ENCODE assay signal across 13 cellular contexts in genomic region chr17:10061131-10061581, GRCh38.
A peak's percentile ranks its signal among the peaks of the same experiment; 100 is the strongest.
DNase-seq lines count a peak whose midpoint lies in the region; ATAC-seq and TF ChIP-seq lines count a peak whose summit lies in the region.
"Had no signal": no experiment of that assay in that cellular context is flagged by ENCODE, and none has a peak within 500 bp of the region (broad histone marks: within the 10 kb centered on the region; RNA-seq: fewer than 3 reads in every experiment).

No MANE protein-coding gene starts in this region.

- peak overlapping the region; percentile 72 to 87 (median 83); a peak in 21 of 22 replicates for H3K9ac ChIP-seq in BLaER1 treated with 17β-estradiol and CSF1 and Interleukin-3, amounts not matched to agents 10 nM and 100 nM
- no peak overlapping the region for H3K9ac ChIP-seq in rectal smooth muscle tissue (ENCODE audit: low read length)

- H3K27me3 ChIP-seq in BLaER1 treated with 17β-estradiol and CSF1 and Interleukin-3, amounts not matched to agents 10 nM and 100 nM = no peaks in the 10 kb centered on the region
- H3K27me3 ChIP-seq in rectal smooth muscle tissue (ENCODE audit: control insufficient read depth, insufficient read depth, low read length) = no peaks in the 10 kb centered on the region
- H3K27me3 ChIP-seq: ovary had no signal

- peaks cover 0 to 15% (median 0%) of the 10 kb centered on the region in 11 experiments; a peak in 2 of 22 replicates for H4K20me1 ChIP-seq in BLaER1 treated with 17β-estradiol and CSF1 and Interleukin-3, amounts not matched to agents 10 nM and 100 nM

- H3K4me2 ChIP-seq in BLaER1 treated with 17β-estradiol and CSF1 and Interleukin-3, amounts not matched to agents 10 nM and 100 nM = peak overlapping the region; percentile 86 to 95 (median 92)
- H3K4me2 ChIP-seq: GM23338 had no signal

- intact Hi-C loops in activated B cell treated with CpG ODN at 0.5 μM for 24 hours (cut with micrococcal nuclease) (loop anchor here (5.0 kb wide), 1 partner anchor 74 kb away; no protein-coding TSS in a partner anchor), cardiac septum (cut with DNase I) (no loop called here)

- ATAC-seq in activated B cell treated with CpG ODN at 0.5 μM for 24 hours (ENCODE audit: low read depth) = no peak
- ATAC-seq in HG02870 (IDR thresholded peaks at IDR 0.05; ENCODE audit: unreplicated experiment) = no peak
- no peak for ATAC-seq in HG03565 (IDR thresholded peaks at IDR 0.05; ENCODE audit: unreplicated experiment)
- ATAC-seq: activated CD8-positive, alpha-beta memory T cell treated with anti-CD3 and anti-CD28 coated beads, Interleukin-2, amount 10 ng/mL, durations not matched to agents 7 days and 5 days; activated naive CD8-positive, alpha-beta T cell treated with anti-CD3 and anti-CD28 coated beads, Interleukin-2, amount 50 U/mL, for 24 hours; GM23338 had no signal

- H3K4me1 ChIP-seq in BLaER1 treated with 17β-estradiol and CSF1 and Interleukin-3, amounts not matched to agents 10 nM and 100 nM = peaks cover 68 to 94% (median 85%) of the 10 kb centered on the region in 10 experiments
- H3K4me1 ChIP-seq in rectal smooth muscle tissue (ENCODE audit: control insufficient read depth, insufficient read depth, low read length) = peaks cover 8% of the 10 kb centered on the region

- H3K9me3 ChIP-seq in BLaER1 treated with 17β-estradiol and CSF1 and Interleukin-3, amounts not matched to agents 10 nM and 100 nM (replicated peaks in 1 of 11) = peaks cover 14 to 30% (median 22%) of the 10 kb centered on the region in 11 experiments
- H3K9me3 ChIP-seq: ovary had no signal

- H3K36me3 Mint-ChIP-seq in activated B cell treated with CpG ODN at 0.5 μM for 24 hours (ENCODE audit: low read depth) = no peaks in the 10 kb centered on the region
- H3K36me3 Mint-ChIP-seq: activated CD8-positive, alpha-beta memory T cell treated with anti-CD3 and anti-CD28 coated beads, Interleukin-2, amount 10 ng/mL, durations not matched to agents 7 days and 5 days had no signal

- H3K4me1 Mint-ChIP-seq in activated B cell treated with CpG ODN at 0.5 μM for 24 hours = peaks cover 63% of the 10 kb centered on the region

- H3K27ac ChIP-seq in BLaER1 treated with 17β-estradiol and CSF1 and Interleukin-3, amounts not matched to agents 10 nM and 100 nM = peak overlapping the region; percentile 95 to 99 (median 97)
- peak overlapping the region; percentile 63 for H3K27ac ChIP-seq in rectal smooth muscle tissue (ENCODE audit: low read depth, low read length)
- H3K27ac ChIP-seq: ovary had no signal

- no peaks in the 10 kb centered on the region for H3K27me3 Mint-ChIP-seq in activated B cell treated with CpG ODN at 0.5 μM for 24 hours
- H3K27me3 Mint-ChIP-seq: activated CD8-positive, alpha-beta memory T cell treated with anti-CD3 and anti-CD28 coated beads, Interleukin-2, amount 10 ng/mL, durations not matched to agents 7 days and 5 days had no signal

- H3K36me3 ChIP-seq in BLaER1 treated with 17β-estradiol and CSF1 and Interleukin-3, amounts not matched to agents 10 nM and 100 nM = peaks cover 0 to 48% (median 14%) of the 10 kb centered on the region in 11 experiments; a peak in 17 of 22 replicates
- no peaks in the 10 kb centered on the region for H3K36me3 ChIP-seq in rectal smooth muscle tissue (ENCODE audit: control insufficient read depth, insufficient read depth, low read length)
- H3K36me3 ChIP-seq: ovary had no signal

- H3K9me3 Mint-ChIP-seq in activated B cell treated with CpG ODN at 0.5 μM for 24 hours = peaks cover 8% of the 10 kb centered on the region

- POLR2A ChIA-PET in activated B cell treated with CpG ODN at 0.5 μM for 24 hours (lab: Charles Lee) = interaction anchor here (8.1 kb wide), 1 partner anchor 10 kb away, joined by 95 read pairs; no protein-coding TSS in a partner anchor

- DNase-seq in activated B cell treated with CpG ODN at 0.5 μM for 24 hours (no peak), cardiac septum (ENCODE audit: low spot score) (peak; percentile 70), NCI-H1930 (lab: John Stamatoyannopoulos, UW) (no peak), AG08396 (ENCODE audit: low spot score) (no peak)
- DNase-seq: activated CD8-positive, alpha-beta memory T cell treated with anti-CD3 and anti-CD28 coated beads, Interleukin-2, amount 10 ng/mL, durations not matched to agents 7 days and 5 days; activated naive CD8-positive, alpha-beta T cell treated with anti-CD3 and anti-CD28 coated beads, Interleukin-2, amount 50 U/mL, for 24 hours; C1 segment of cervical spinal cord; ovary had no signal

- CTCF ChIA-PET in activated B cell treated with CpG ODN at 0.5 μM for 24 hours (lab: Charles Lee) = no interaction called here

- H3K4me3 ChIP-seq in BLaER1 treated with 17β-estradiol and CSF1 and Interleukin-3, amounts not matched to agents 10 nM and 100 nM = peak overlapping the region in 1 of 10 experiments; percentile 22; a peak in 2 of 20 replicates
- H3K4me3 ChIP-seq in rectal smooth muscle tissue (ENCODE audit: low read length) = peak overlapping the region; percentile 16
- H3K4me3 ChIP-seq: GM23338, ovary had no signal

- H3K27ac Mint-ChIP-seq in activated B cell treated with CpG ODN at 0.5 μM for 24 hours = peak overlapping the region; percentile 8
- H3K27ac Mint-ChIP-seq: activated CD8-positive, alpha-beta memory T cell treated with anti-CD3 and anti-CD28 coated beads, Interleukin-2, amount 10 ng/mL, durations not matched to agents 7 days and 5 days; activated naive CD8-positive, alpha-beta T cell treated with anti-CD3 and anti-CD28 coated beads, Interleukin-2, amount 50 U/mL, for 24 hours; GM23338 had no signal

- H3K4me3 Mint-ChIP-seq in activated B cell treated with CpG ODN at 0.5 μM for 24 hours = no peak overlapping the region
- H3K4me3 Mint-ChIP-seq: activated CD8-positive, alpha-beta memory T cell treated with anti-CD3 and anti-CD28 coated beads, Interleukin-2, amount 10 ng/mL, durations not matched to agents 7 days and 5 days; activated naive CD8-positive, alpha-beta T cell treated with anti-CD3 and anti-CD28 coated beads, Interleukin-2, amount 50 U/mL, for 24 hours; GM23338 had no signal

- TF ChIP-seq CTCF in activated B cell treated with CpG ODN at 0.5 μM for 24 hours (IDR thresholded peaks at IDR 0.05) = no peak
